Comparison of ENCODE assay signal across 24 cellular contexts in the genomic region with DNA sequence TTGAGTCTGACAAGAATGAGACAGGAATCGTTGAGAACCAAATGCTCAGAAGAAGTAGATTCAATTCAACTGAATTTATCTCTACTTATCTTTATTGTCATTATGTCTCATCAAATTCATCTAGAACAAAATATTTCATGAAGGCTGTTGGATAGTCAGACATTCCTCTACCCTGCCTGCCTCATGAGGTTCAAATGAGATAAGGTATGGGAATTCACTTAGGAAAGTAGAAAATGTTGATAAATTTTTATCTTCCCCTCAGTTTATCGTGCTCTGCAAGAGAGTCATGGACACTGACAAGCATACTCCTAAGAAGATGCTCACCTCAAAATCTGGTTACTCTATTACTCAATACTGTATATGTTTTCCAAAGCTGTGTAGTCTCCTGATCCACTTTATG.
"Had no signal": no experiment of that assay in that cellular context is flagged by ENCODE, and none has a peak within 500 bp of the region (broad histone marks: within the 10 kb centered on the region; RNA-seq: fewer than 3 reads in every experiment).

No MANE protein-coding gene starts in this region.

- H3K79me2 ChIP-seq: parathyroid adenoma had no signal

- H3K27ac ChIP-seq: coronary artery, parathyroid adenoma, spleen, testis, VCaP had no signal

- H3K9me3 Mint-ChIP-seq: activated naive CD4-positive, alpha-beta T cell treated with anti-CD3 and anti-CD28 coated beads, Interleukin-2, amount 50 U/mL, for 24 hours; activated naive CD8-positive, alpha-beta T cell treated with anti-CD3 and anti-CD28 coated beads, Interleukin-2, amount 50 U/mL, for 24 hours; activated T-helper 1 cell treated with anti-CD3 and anti-CD28 coated beads, Interleukin-12 subunit alpha, Interleukin-12 subunit beta, Interleukin-2, Interleukin-4 antibody, amounts not matched to agents 30 ng/mL and 10 ng/mL and 1 ng/mL, durations not matched to agents 14 hours and 24 hours and 36 hours; naive thymus-derived CD4-positive, alpha-beta T cell; T-helper 1 cell treated with Interleukin-12 subunit alpha and Interleukin-12 subunit beta and Interleukin-4 antibody, amounts not matched to agents 30 μg/mL and 1 μg/mL, for 36 hours had no signal

- H3K36me3 ChIP-seq: spleen had no signal

- H3K4me1 Mint-ChIP-seq: activated naive CD4-positive, alpha-beta T cell treated with anti-CD3 and anti-CD28 coated beads, Interleukin-2, amount 50 U/mL, for 24 hours; activated naive CD8-positive, alpha-beta T cell treated with anti-CD3 and anti-CD28 coated beads, Interleukin-2, amount 50 U/mL, for 24 hours; immature natural killer cell; naive thymus-derived CD4-positive, alpha-beta T cell had no signal

- H3K27me3 ChIP-seq: spleen, testis had no signal

- H3K4me1 ChIP-seq: parathyroid adenoma, spleen, testis had no signal

- H3K9me3 ChIP-seq: spleen, testis had no signal

- H2AFZ ChIP-seq: parathyroid adenoma had no signal

- H3K27ac Mint-ChIP-seq: activated naive CD4-positive, alpha-beta T cell treated with anti-CD3 and anti-CD28 coated beads, Interleukin-2, amount 50 U/mL, for 24 hours; activated naive CD8-positive, alpha-beta T cell treated with anti-CD3 and anti-CD28 coated beads, Interleukin-2, amount 50 U/mL, for 24 hours; activated T-helper 1 cell treated with anti-CD3 and anti-CD28 coated beads, Interleukin-12 subunit alpha, Interleukin-12 subunit beta, Interleukin-2, Interleukin-4 antibody, amounts not matched to agents 30 ng/mL and 10 ng/mL and 1 ng/mL, durations not matched to agents 14 hours and 24 hours and 36 hours; immature natural killer cell; naive thymus-derived CD4-positive, alpha-beta T cell; T-helper 1 cell treated with Interleukin-12 subunit alpha and Interleukin-12 subunit beta and Interleukin-4 antibody, amounts not matched to agents 30 μg/mL and 1 μg/mL, for 36 hours had no signal

- H3K4me3 ChIP-seq: coronary artery, spleen, testis had no signal

- H3K4me3 Mint-ChIP-seq: activated naive CD4-positive, alpha-beta T cell treated with anti-CD3 and anti-CD28 coated beads, Interleukin-2, amount 50 U/mL, for 24 hours; activated naive CD8-positive, alpha-beta T cell treated with anti-CD3 and anti-CD28 coated beads, Interleukin-2, amount 50 U/mL, for 24 hours; activated T-helper 1 cell treated with anti-CD3 and anti-CD28 coated beads, Interleukin-12 subunit alpha, Interleukin-12 subunit beta, Interleukin-2, Interleukin-4 antibody, amounts not matched to agents 30 ng/mL and 10 ng/mL and 1 ng/mL, durations not matched to agents 14 hours and 24 hours and 36 hours; immature natural killer cell; naive thymus-derived CD4-positive, alpha-beta T cell; T-helper 1 cell treated with Interleukin-12 subunit alpha and Interleukin-12 subunit beta and Interleukin-4 antibody, amounts not matched to agents 30 μg/mL and 1 μg/mL, for 36 hours had no signal

- DNase-seq: activated CD4-positive, alpha-beta T cell treated with anti-CD3 and anti-CD28 coated beads for 4 hours; activated CD4-positive, alpha-beta T cell treated with anti-CD3 and anti-CD28 coated beads, Interleukin-2, amount 50 U/mL, for 4 hours; activated gamma-delta T cell; activated naive CD8-positive, alpha-beta T cell treated with anti-CD3 and anti-CD28 coated beads, Interleukin-2, amount 50 U/mL, for 24 hours; cerebellar nuclear complex; foreskin fibroblast; head of caudate nucleus; hypothalamus; immature natural killer cell; midbrain; naive thymus-derived CD4-positive, alpha-beta T cell; right cardiac atrium; spleen; stimulated activated naive CD8-positive, alpha-beta T cell treated with anti-CD3 and anti-CD28 coated beads, Interleukin-15, Interleukin-2, amounts not matched to agents 100 U/mL and 50 U/mL, for 24 hours; SW 1271; T-helper 9 cell; testis had no signal

- ATAC-seq: activated naive CD8-positive, alpha-beta T cell treated with anti-CD3 and anti-CD28 coated beads, Interleukin-2, amount 50 U/mL, for 24 hours; esophagus mucosa; naive thymus-derived CD4-positive, alpha-beta T cell; right cardiac atrium; stimulated activated naive CD8-positive, alpha-beta T cell treated with anti-CD3 and anti-CD28 coated beads, Interleukin-15, Interleukin-2, amounts not matched to agents 100 U/mL and 50 U/mL, for 24 hours had no signal

- H3K36me3 Mint-ChIP-seq: activated naive CD4-positive, alpha-beta T cell treated with anti-CD3 and anti-CD28 coated beads, Interleukin-2, amount 50 U/mL, for 24 hours; immature natural killer cell; naive thymus-derived CD4-positive, alpha-beta T cell had no signal

- H3K9ac ChIP-seq: parathyroid adenoma had no signal
